ENCODE assay signal across 16 cellular contexts in the genomic region with DNA sequence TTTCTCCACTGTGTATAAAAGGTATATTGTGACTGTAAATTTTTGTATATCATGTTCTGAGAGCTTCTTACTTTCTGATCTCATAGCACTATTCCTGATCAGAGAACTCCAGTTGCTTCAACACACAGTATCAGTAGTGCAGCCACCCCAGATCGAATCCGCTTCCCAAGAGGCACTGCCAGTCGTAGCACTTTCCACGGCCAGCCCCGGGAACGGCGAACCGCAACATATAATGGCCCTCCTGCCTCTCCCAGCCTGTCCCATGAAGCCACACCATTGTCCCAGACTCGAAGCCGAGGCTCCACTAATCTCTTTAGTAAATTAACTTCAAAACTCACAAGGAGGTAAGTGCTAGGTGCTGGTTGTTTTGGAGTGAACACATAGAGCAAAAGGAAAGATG. TPM values are rescaled to one million over a fixed set of nuclear protein-coding genes. Genes with fewer than 3 reads are reported as not detected.
DNase-seq lines count a peak whose midpoint lies in the region; ATAC-seq and TF ChIP-seq lines count a peak whose summit lies in the region.
"Had no signal": no experiment of that assay in that cellular context is flagged by ENCODE, and none has a peak within 500 bp of the region (broad histone marks: within the 10 kb centered on the region; RNA-seq: fewer than 3 reads in every experiment).

No MANE protein-coding gene starts in this region.

- no peak overlapping the region for H2BK5ac ChIP-seq in mesenchymal stem cell (ENCODE audit: low read depth, low read length, poor library complexity, severe bottlenecking)

- TF ChIP-seq CTCF in chondrocyte (IDR thresholded peaks at IDR 0.05) = no peak
- TF ChIP-seq CTCF in testis (IDR thresholded peaks at IDR 0.05) = no peak

- TF ChIP-seq POLR2A in testis (IDR thresholded peaks at IDR 0.05) = no peak

- H3K23ac ChIP-seq in mesenchymal stem cell (ENCODE audit: low read length in 2 of 2) = no peak overlapping the region

- H2AK5ac ChIP-seq in mesenchymal stem cell (ENCODE audit: low read length, severe bottlenecking) = no peak overlapping the region

- H2BK12ac ChIP-seq in mesenchymal stem cell (ENCODE audit: low read length in 2 of 2) = no peak overlapping the region

- no peak for DNase-seq in activated naive CD8-positive, alpha-beta T cell treated with anti-CD3 and anti-CD28 coated beads, Interleukin-2, amount 50 U/mL, for 24 hours
- DNase-seq in chondrocyte (ENCODE audit: low spot score) = no peak
- no peak for DNase-seq in mesenchymal stem cell
- no peak for DNase-seq in testis
- DNase-seq in NCI-H2171 treated with DMSO at 0.1 percent for 48 hours (lab: John Stamatoyannopoulos, UW) = no peak
- no peak for DNase-seq in NCI-H2029 (lab: John Stamatoyannopoulos, UW)
- no peak for DNase-seq in NCI-H187 (lab: John Stamatoyannopoulos, UW)
- DNase-seq: C1 segment of cervical spinal cord, DND-41, NCI-H187 treated with DMSO at 0.1 percent for 48 hours, NCI-H446, NCI-H69, RPMI8226 had no signal

- H3K27ac Mint-ChIP-seq in activated naive CD8-positive, alpha-beta T cell = peak overlapping the region; percentile 17
- H3K27ac Mint-ChIP-seq in activated naive CD8-positive, alpha-beta T cell treated with anti-CD3 and anti-CD28 coated beads, Interleukin-2, amount 50 U/mL, for 24 hours = no peak overlapping the region
- H3K27ac Mint-ChIP-seq in chondrocyte (ENCODE audit: unreplicated experiment) = peak overlapping the region; percentile 18

- peaks cover 39 to 60% of the 10 kb centered on the region in 2 experiments for H3K36me3 ChIP-seq in mesenchymal stem cell (ENCODE audit: control insufficient read depth in 1 of 2, insufficient read depth in 2 of 2, low read depth in 1 of 2, low read length in 2 of 2)
- no peaks in the 10 kb centered on the region for H3K36me3 ChIP-seq in testis (ENCODE audit: low read depth, missing control alignments)

- no peak overlapping the region for H2BK120ac ChIP-seq in mesenchymal stem cell (ENCODE audit: low read depth, low read length)

- no peak overlapping the region for H3K14ac ChIP-seq in mesenchymal stem cell (ENCODE audit: low read length in 2 of 2)

- H3K9me3 ChIP-seq in mesenchymal stem cell (ENCODE audit: control insufficient read depth, low read length) (no peaks in the 10 kb centered on the region), testis (no peaks in the 10 kb centered on the region)

- no peak overlapping the region for H4K8ac ChIP-seq in mesenchymal stem cell (ENCODE audit: low read length)

- H3K4me1 Mint-ChIP-seq in activated naive CD8-positive, alpha-beta T cell (ENCODE audit: low read depth) = no peaks in the 10 kb centered on the region
- H3K4me1 Mint-ChIP-seq in activated naive CD8-positive, alpha-beta T cell treated with anti-CD3 and anti-CD28 coated beads, Interleukin-2, amount 50 U/mL, for 24 hours = no peaks in the 10 kb centered on the region
- H3K4me1 Mint-ChIP-seq in chondrocyte (ENCODE audit: low read depth) = peaks cover 19% of the 10 kb centered on the region

- H2BK15ac ChIP-seq in mesenchymal stem cell (ENCODE audit: low read depth, poor library complexity, severe bottlenecking) = no peak overlapping the region

- peaks cover 22% of the 10 kb centered on the region for H3K79me1 ChIP-seq in mesenchymal stem cell (replicated peaks; ENCODE audit: low read length, poor library complexity, severe bottlenecking)

- WGBS in mesenchymal stem cell = 96% methylated on average over 9 of the region's 10 CpGs
- 95% methylated on average over 10 of the region's 10 CpGs for WGBS in testis, 2 donors

- H3K36me3 Mint-ChIP-seq in activated naive CD8-positive, alpha-beta T cell = peaks cover 4% of the 10 kb centered on the region
- H3K36me3 Mint-ChIP-seq in activated naive CD8-positive, alpha-beta T cell treated with anti-CD3 and anti-CD28 coated beads, Interleukin-2, amount 50 U/mL, for 24 hours (ENCODE audit: low read depth) = peaks cover 24% of the 10 kb centered on the region
- H3K36me3 Mint-ChIP-seq in chondrocyte (ENCODE audit: low read depth) = peaks cover 10% of the 10 kb centered on the region

- no peak overlapping the region for H2AFZ ChIP-seq in mesenchymal stem cell (ENCODE audit: low read depth, low read length)

- H3K27me3 Mint-ChIP-seq in activated naive CD8-positive, alpha-beta T cell = no peaks in the 10 kb centered on the region
- no peaks in the 10 kb centered on the region for H3K27me3 Mint-ChIP-seq in activated naive CD8-positive, alpha-beta T cell treated with anti-CD3 and anti-CD28 coated beads, Interleukin-2, amount 50 U/mL, for 24 hours
- H3K27me3 Mint-ChIP-seq in chondrocyte (ENCODE audit: low read depth) = no peaks in the 10 kb centered on the region

- H3K9me3 Mint-ChIP-seq in activated naive CD8-positive, alpha-beta T cell (ENCODE audit: low read depth) = no peaks in the 10 kb centered on the region
- no peaks in the 10 kb centered on the region for H3K9me3 Mint-ChIP-seq in activated naive CD8-positive, alpha-beta T cell treated with anti-CD3 and anti-CD28 coated beads, Interleukin-2, amount 50 U/mL, for 24 hours
- no peaks in the 10 kb centered on the region for H3K9me3 Mint-ChIP-seq in chondrocyte (ENCODE audit: low read depth)

- no peak for ATAC-seq in activated naive CD8-positive, alpha-beta T cell treated with anti-CD3 and anti-CD28 coated beads, Interleukin-2, amount 50 U/mL, for 24 hours
- ATAC-seq: HCT116, K562 had no signal

- H3K27me3 ChIP-seq in mesenchymal stem cell (ENCODE audit: control insufficient read depth in 1 of 2, insufficient read depth in 1 of 2, low read length in 2 of 2) (no peaks in the 10 kb centered on the region), testis (no peaks in the 10 kb centered on the region)

- H3K4me1 ChIP-seq in mesenchymal stem cell (ENCODE audit: control insufficient read depth, insufficient read depth, low read depth, low read length) = peaks cover 3% of the 10 kb centered on the region
- peaks cover 24% of the 10 kb centered on the region for H3K4me1 ChIP-seq in testis

- H3K4ac ChIP-seq in mesenchymal stem cell (ENCODE audit: low read depth in 1 of 2, low read length in 2 of 2) = no peak overlapping the region

- H4K91ac ChIP-seq in mesenchymal stem cell (ENCODE audit: low read length) = no peak overlapping the region

- H3K4me2 ChIP-seq in mesenchymal stem cell (ENCODE audit: low read length, poor library complexity, severe bottlenecking) = no peak overlapping the region

- no peak overlapping the region for H3K4me3 Mint-ChIP-seq in activated naive CD8-positive, alpha-beta T cell
- no peak overlapping the region for H3K4me3 Mint-ChIP-seq in activated naive CD8-positive, alpha-beta T cell treated with anti-CD3 and anti-CD28 coated beads, Interleukin-2, amount 50 U/mL, for 24 hours
- H3K4me3 Mint-ChIP-seq in chondrocyte (ENCODE audit: unreplicated experiment) = no peak overlapping the region

- no peak overlapping the region for H3K4me3 ChIP-seq in mesenchymal stem cell (ENCODE audit: insufficient read depth in 1 of 2, low read depth in 1 of 2, low read length in 2 of 2)
- no peak overlapping the region for H3K4me3 ChIP-seq in testis
- H3K4me3 ChIP-seq: K562 had no signal

- H3K27ac ChIP-seq in mesenchymal stem cell (ENCODE audit: low read length, poor library complexity, severe bottlenecking) (no peak overlapping the region), testis (peak overlapping the region; percentile 26 to 50)

- intact Hi-C loops in testis (cut with DNase I; ENCODE audit: low total_unique reads) = loop anchor here (10.0 kb wide), 1 partner anchor 107 kb away; a partner anchor contains a TSS

- H3K9ac ChIP-seq in mesenchymal stem cell (ENCODE audit: low read length) = peak overlapping the region; percentile 66

- H3K18ac ChIP-seq in mesenchymal stem cell (ENCODE audit: low read depth in 1 of 2, low read length in 2 of 2) = no peak overlapping the region

RNA-seq across cellular contexts. Expression of a gene that starts 30.9 kb away (rescaled TPM):
- total RNA-seq in chondrocyte (81.0 to 141 TPM (median 139 TPM) in 3 replicates), testis (1,000 to 10,000 TPM; 1,148 to 1,322 TPM)
- 46.1 TPM for polyA plus RNA-seq in mesenchymal stem cell (2013, experiment 1 of 2)
- 46.9 TPM for polyA plus RNA-seq in mesenchymal stem cell (2013, experiment 2 of 2)
- polyA plus RNA-seq in testis (ENCODE audit: insufficient read depth, low read depth, low replicate concordance) = 504 TPM

RNA-seq across cellular contexts. Expression of a gene that starts 37.3 kb away (rescaled TPM):
- total RNA-seq in chondrocyte (9.9 to 10.3 TPM (median 10.0 TPM) in 3 replicates), testis (10 to 100 TPM; 19.1 to 29.8 TPM)
- polyA plus RNA-seq in mesenchymal stem cell (2013, experiment 1 of 2) = 3.6 TPM
- 3.8 TPM for polyA plus RNA-seq in mesenchymal stem cell (2013, experiment 2 of 2)
- 12.1 TPM for polyA plus RNA-seq in testis (ENCODE audit: insufficient read depth, low read depth, low replicate concordance)
